ENCODE assay signal across 8 cellular contexts in the genomic region with DNA sequence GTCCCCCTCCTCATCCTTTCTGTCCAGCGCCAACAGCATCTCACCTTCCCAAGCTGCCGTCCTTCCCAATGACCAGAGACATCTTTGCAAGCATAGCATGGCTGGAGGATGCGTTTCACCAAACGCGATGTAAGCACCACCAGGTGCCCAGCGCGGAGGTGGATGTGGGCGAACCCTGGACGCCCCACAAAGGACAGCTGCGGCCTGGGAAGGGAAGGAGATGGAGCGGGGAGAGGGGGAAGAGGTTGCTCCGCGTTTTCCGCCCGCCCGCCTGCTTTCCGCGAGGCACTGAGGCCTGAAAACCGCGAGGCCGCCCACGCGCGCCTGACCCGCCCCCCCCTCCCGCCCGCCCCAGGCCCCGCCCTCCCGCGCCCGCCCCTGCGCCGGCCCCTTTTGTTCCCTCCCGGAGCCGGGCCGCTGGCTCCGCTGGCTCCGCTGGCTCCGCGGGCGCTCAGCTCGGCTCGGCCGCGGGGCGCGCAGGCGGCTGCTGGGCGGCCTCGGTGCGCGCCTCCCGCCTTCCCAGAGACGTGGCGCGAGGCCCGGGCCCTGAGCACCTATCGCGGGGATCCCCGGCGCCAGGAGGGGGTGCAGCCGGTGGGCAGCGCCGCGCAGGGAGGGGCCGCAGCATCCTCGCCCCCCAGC. TPM values are rescaled to one million over a fixed set of nuclear protein-coding genes. Genes with fewer than 3 reads are reported as not detected.
A peak's percentile ranks its signal among the peaks of the same experiment; 100 is the strongest.
DNase-seq lines count a peak whose midpoint lies in the region; ATAC-seq and TF ChIP-seq lines count a peak whose summit lies in the region.

TSS of gene CLIP2 (plus strand) at position 390 of the 642 bp plus-strand sequence. CDS start 28,140 bp downstream, outside the sequence.

- peaks cover 43% of the 10 kb centered on the region for H3K27me3 Mint-ChIP-seq in T-helper 2 cell treated with Interferon-gamma antibody and Interleukin-4, amounts not matched to agents 5 μg/mL and 100 μg/mL, for 36 hours (ENCODE audit: low read depth)

- DNase-seq in COLO829 (ENCODE audit: low spot score) (peak; percentile 81), NAMALWA (ENCODE audit: low spot score) (peak; percentile 72), ascending aorta (ENCODE audit: low spot score in 2 of 2) (peak in 1 of 2 donors; percentile 87), right cardiac atrium (peak; percentile 84 to 93 (median 93)), pulmonary artery endothelial cell (ENCODE audit: low read depth, low spot score) (no peak), upper lobe of right lung (peak; percentile 91)
- DNase-seq in T-helper 2 cell treated with Interferon-gamma antibody and Interleukin-4, amounts not matched to agents 5 μg/mL and 100 μg/mL, for 36 hours (ENCODE audit: low spot score), result peak; percentile 68

- H3K4me1 ChIP-seq in ascending aorta, result peaks cover 12 to 23% of the 10 kb centered on the region in 2 donors
- H3K4me1 ChIP-seq in right cardiac atrium (ENCODE audit: control insufficient read depth, insufficient read depth, low read length), result peaks cover 6% of the 10 kb centered on the region
- peaks cover 19% of the 10 kb centered on the region for H3K4me1 ChIP-seq in upper lobe of right lung

- H3K4me3 ChIP-seq in ascending aorta (peak within 1 kb of the TSS; percentile 95 to 99), right cardiac atrium (ENCODE audit: low read length) (peak within 1 kb of the TSS; percentile 96), upper lobe of right lung (peak within 1 kb of the TSS; percentile 68)

- H3K9me3 ChIP-seq in ascending aorta (no peaks in the 10 kb centered on the region), right cardiac atrium (ENCODE audit: control insufficient read depth, low read length) (no peaks in the 10 kb centered on the region), upper lobe of right lung (no peaks in the 10 kb centered on the region)

- H3K36me3 ChIP-seq in ascending aorta (no peaks in the 10 kb centered on the region), upper lobe of right lung (no peaks in the 10 kb centered on the region)

- H3K27me3 ChIP-seq in ascending aorta (no peaks in the 10 kb centered on the region), right cardiac atrium (ENCODE audit: control insufficient read depth, insufficient read depth) (no peaks in the 10 kb centered on the region), upper lobe of right lung (no peaks in the 10 kb centered on the region)

- peaks cover 11% of the 10 kb centered on the region for H3K4me1 Mint-ChIP-seq in T-helper 2 cell treated with Interferon-gamma antibody and Interleukin-4, amounts not matched to agents 5 μg/mL and 100 μg/mL, for 36 hours (ENCODE audit: low read depth)

- TF ChIP-seq CTCF in ascending aorta (IDR thresholded peaks at IDR 0.05) (peak in 1 of 3 experiments; percentile 21), upper lobe of right lung (IDR thresholded peaks at IDR 0.05) (no peak)

- ATAC-seq in GM21528 (IDR thresholded peaks at IDR 0.05; ENCODE audit: low FRiP score, unreplicated experiment) (peak; percentile 50), right cardiac atrium (peak; percentile 87 to 91), upper lobe of right lung (peak; percentile 94)

- no peak within 1 kb of the TSS for H3K27ac Mint-ChIP-seq in T-helper 2 cell treated with Interferon-gamma antibody and Interleukin-4, amounts not matched to agents 5 μg/mL and 100 μg/mL, for 36 hours

- H3K36me3 Mint-ChIP-seq in T-helper 2 cell treated with Interferon-gamma antibody and Interleukin-4, amounts not matched to agents 5 μg/mL and 100 μg/mL, for 36 hours (ENCODE audit: low read depth), result no peaks in the 10 kb centered on the region

- under 1% methylated on average over 65 of the region's 67 CpGs for WGBS in right cardiac atrium

- peak within 1 kb of the TSS; percentile 81 for H3K4me3 Mint-ChIP-seq in T-helper 2 cell treated with Interferon-gamma antibody and Interleukin-4, amounts not matched to agents 5 μg/mL and 100 μg/mL, for 36 hours

- H3K9me3 Mint-ChIP-seq in T-helper 2 cell treated with Interferon-gamma antibody and Interleukin-4, amounts not matched to agents 5 μg/mL and 100 μg/mL, for 36 hours, result no peaks in the 10 kb centered on the region

- peak within 1 kb of the TSS; percentile 82 to 93 for H3K27ac ChIP-seq in ascending aorta
- no peak within 1 kb of the TSS for H3K27ac ChIP-seq in right cardiac atrium (ENCODE audit: low read length)
- H3K27ac ChIP-seq in upper lobe of right lung, result peak within 1 kb of the TSS; percentile 74

- intact Hi-C loops in ascending aorta (cut with DNase I), result loop anchor here (1.0 kb wide), 2 partner anchors 19 to 33 kb away; no protein-coding TSS in a partner anchor
- intact Hi-C loops in right cardiac atrium (cut with DNase I), result no loop called here
- intact Hi-C loops in upper lobe of right lung (cut with DNase I), result no loop called here

RNA-seq across cellular contexts. Expression of gene CLIP2, which starts in this region (rescaled TPM):
- total RNA-seq in ascending aorta (50.2 TPM), right cardiac atrium (1 to 10 TPM; 7.2 to 9.4 (median 8.9) TPM), pulmonary artery endothelial cell (18.1 and 28.0 TPM in 2 replicates), upper lobe of right lung (24.3 TPM)
- 6.3 TPM for polyA plus RNA-seq in right cardiac atrium
